ENCODE assay signal across 24 cellular contexts in genomic region chr16:55389426-55390073, GRCh38.
DNase-seq lines count a peak whose midpoint lies in the region; ATAC-seq, FAIRE-seq and TF ChIP-seq lines count a peak whose summit lies in the region.
"Had no signal": no experiment of that assay in that cellular context is flagged by ENCODE, and none has a peak within 500 bp of the region (broad histone marks: within the 10 kb centered on the region; RNA-seq: fewer than 3 reads in every experiment).

No MANE protein-coding gene starts in this region.

- no peak for DNase-seq in GM23338 (ENCODE audit: low spot score)
- peak; percentile 34 for DNase-seq in bronchial epithelial cell (ENCODE audit: low read depth)
- peak; percentile 35 to 59 (median 54) for DNase-seq in right cardiac atrium
- no peak for DNase-seq in progenitor cell of endocrine pancreas (ENCODE audit: low spot score, unreplicated experiment)
- DNase-seq in NCI-H146 treated with DMSO at 0.1 percent for 48 hours (lab: John Stamatoyannopoulos, UW; ENCODE audit: unreplicated experiment) = no peak
- DNase-seq: activated CD8-positive, alpha-beta memory T cell treated with anti-CD3 and anti-CD28 coated beads for 24 hours; central memory CD4-positive, alpha-beta T cell; foreskin melanocyte; mesendoderm; naive thymus-derived CD8-positive, alpha-beta T cell; NCI-H1930; NCI-H446 treated with DMSO at 0.1 percent for 48 hours; NK-92 treated with Interleukin-12 subunit alpha and Interleukin-12 subunit beta, amount 100 ng/mL, for 24 hours; Peyer's patch; right lobe of liver; stimulated activated CD8-positive, alpha-beta memory T cell treated with anti-CD3 and anti-CD28 coated beads, Interleukin-4, amount 100 ng/mL, for 48 hours had no signal

- H3K27ac ChIP-seq in GM23338 (ENCODE audit: low read depth) (no peak overlapping the region), right cardiac atrium (ENCODE audit: low read length) (peak overlapping the region; percentile 9), skeletal muscle tissue (ENCODE audit: low read depth, low read length) (peak overlapping the region; percentile 85)
- H3K27ac ChIP-seq: Peyer's patch, right lobe of liver had no signal

- 66% methylated on average over 9 of the region's 9 CpGs for WGBS in right cardiac atrium

- H2AFZ ChIP-seq in GM23338 = no peak overlapping the region; the same call in 1 of the 2 replicates

- no peaks in the 10 kb centered on the region for H4K20me1 ChIP-seq in GM23338 (replicated peaks; ENCODE audit: insufficient read depth)

- H3K4me1 Mint-ChIP-seq in GM23338 (peaks cover 33% of the 10 kb centered on the region), progenitor cell of endocrine pancreas (ENCODE audit: low read depth) (no peaks in the 10 kb centered on the region)
- H3K4me1 Mint-ChIP-seq: activated naive CD4-positive, alpha-beta T cell treated with anti-CD3 and anti-CD28 coated beads, Interleukin-2, amount 50 U/mL, for 24 hours; CD14-positive monocyte; naive thymus-derived CD8-positive, alpha-beta T cell had no signal

- H3K4me3 ChIP-seq in GM23338 (no peak overlapping the region), bronchial epithelial cell (ENCODE audit: low read depth, low read length) (no peak overlapping the region), right cardiac atrium (ENCODE audit: low read length) (no peak overlapping the region), skeletal muscle tissue (ENCODE audit: low read length in 3 of 3) (peak overlapping the region in 2 of 3 donors; percentile 29 to 45)
- H3K4me3 ChIP-seq: Peyer's patch, right lobe of liver had no signal

- H3K79me2 ChIP-seq in GM23338 (replicated peaks; ENCODE audit: insufficient read depth) = no peaks in the 10 kb centered on the region

- H3K27me3 ChIP-seq in GM23338 (ENCODE audit: insufficient read depth) (no peaks in the 10 kb centered on the region), bronchial epithelial cell (ENCODE audit: control insufficient read depth, insufficient read depth, low read length) (no peaks in the 10 kb centered on the region), right cardiac atrium (ENCODE audit: control insufficient read depth, insufficient read depth) (no peaks in the 10 kb centered on the region), skeletal muscle tissue (ENCODE audit: control insufficient read depth in 3 of 3, insufficient read depth in 3 of 3, low read length in 3 of 3) (no peaks in the 10 kb centered on the region)
- H3K27me3 ChIP-seq: Peyer's patch, right lobe of liver had no signal

- H3K27ac Mint-ChIP-seq in GM23338 (no peak overlapping the region), progenitor cell of endocrine pancreas (no peak overlapping the region)
- H3K27ac Mint-ChIP-seq: activated naive CD4-positive, alpha-beta T cell treated with anti-CD3 and anti-CD28 coated beads, Interleukin-2, amount 50 U/mL, for 24 hours; CD14-positive monocyte; naive thymus-derived CD8-positive, alpha-beta T cell; T-helper 1 cell treated with Interleukin-12 subunit alpha and Interleukin-12 subunit beta and Interleukin-4 antibody, amounts not matched to agents 30 μg/mL and 1 μg/mL, for 36 hours; type B pancreatic cell had no signal

- H3K27me3 Mint-ChIP-seq in GM23338 (ENCODE audit: insufficient read depth, low read depth, poor library complexity) = peaks cover 6% of the 10 kb centered on the region
- no peaks in the 10 kb centered on the region for H3K27me3 Mint-ChIP-seq in progenitor cell of endocrine pancreas
- H3K27me3 Mint-ChIP-seq: activated naive CD4-positive, alpha-beta T cell treated with anti-CD3 and anti-CD28 coated beads, Interleukin-2, amount 50 U/mL, for 24 hours had no signal

- 0 out of 2 replicates have a peak overlapping the region, but pooled peaks have one; percentile 49 for H3K4me2 ChIP-seq in GM23338

- no peaks in the 10 kb centered on the region for H3F3A ChIP-seq in GM23338 (replicated peaks; ENCODE audit: low read depth)

- peaks cover 8% of the 10 kb centered on the region; the same call in 1 of the 2 replicates for H3K9me2 ChIP-seq in GM23338 (ENCODE audit: insufficient read depth)

- FAIRE-seq in bronchial epithelial cell (lab: Jason Lieb, UNC) = peak; percentile 62
- FAIRE-seq: GM18507, keratinocyte had no signal

- H3K9ac ChIP-seq in skeletal muscle tissue (ENCODE audit: low read depth in 1 of 3, low read length in 3 of 3) = peak overlapping the region in 2 of 3 donors; percentile 46 to 71

- intact Hi-C loops in right cardiac atrium (cut with DNase I) = no loop called here

- H3K9me3 ChIP-seq in right cardiac atrium (ENCODE audit: control insufficient read depth, low read length) (no peaks in the 10 kb centered on the region), skeletal muscle tissue (ENCODE audit: control insufficient read depth in 3 of 3, low read length in 3 of 3) (no peaks in the 10 kb centered on the region)
- H3K9me3 ChIP-seq: Peyer's patch, right lobe of liver had no signal

- no peak overlapping the region for H3K4me3 Mint-ChIP-seq in GM23338
- H3K4me3 Mint-ChIP-seq in progenitor cell of endocrine pancreas (ENCODE audit: low read depth) = no peak overlapping the region
- H3K4me3 Mint-ChIP-seq: activated naive CD4-positive, alpha-beta T cell treated with anti-CD3 and anti-CD28 coated beads, Interleukin-2, amount 50 U/mL, for 24 hours; CD14-positive monocyte; naive thymus-derived CD8-positive, alpha-beta T cell; T-helper 1 cell treated with Interleukin-12 subunit alpha and Interleukin-12 subunit beta and Interleukin-4 antibody, amounts not matched to agents 30 μg/mL and 1 μg/mL, for 36 hours; type B pancreatic cell had no signal

- H3K4me1 ChIP-seq in GM23338 (ENCODE audit: insufficient read depth) (peaks cover 36% of the 10 kb centered on the region), right cardiac atrium (ENCODE audit: control insufficient read depth, insufficient read depth, low read length) (peaks cover 7% of the 10 kb centered on the region), skeletal muscle tissue (ENCODE audit: control insufficient read depth in 3 of 3, insufficient read depth in 3 of 3, low read length in 3 of 3) (peaks cover 0 to 5% (median 4%) of the 10 kb centered on the region in 3 donors)
- H3K4me1 ChIP-seq: Peyer's patch, right lobe of liver had no signal

- no peaks in the 10 kb centered on the region for H3K9me3 Mint-ChIP-seq in GM23338
- no peaks in the 10 kb centered on the region for H3K9me3 Mint-ChIP-seq in progenitor cell of endocrine pancreas (ENCODE audit: low read depth)
- H3K9me3 Mint-ChIP-seq: activated naive CD4-positive, alpha-beta T cell treated with anti-CD3 and anti-CD28 coated beads, Interleukin-2, amount 50 U/mL, for 24 hours; CD14-positive monocyte; naive thymus-derived CD8-positive, alpha-beta T cell; T-helper 1 cell treated with Interleukin-12 subunit alpha and Interleukin-12 subunit beta and Interleukin-4 antibody, amounts not matched to agents 30 μg/mL and 1 μg/mL, for 36 hours had no signal

- H3K36me3 ChIP-seq in GM23338 (ENCODE audit: insufficient read depth) (no peaks in the 10 kb centered on the region), bronchial epithelial cell (ENCODE audit: control insufficient read depth, insufficient read depth, low read length) (no peaks in the 10 kb centered on the region), skeletal muscle tissue (ENCODE audit: control insufficient read depth in 3 of 3, insufficient read depth in 3 of 3, low read length in 3 of 3) (no peaks in the 10 kb centered on the region)
- H3K36me3 ChIP-seq: Peyer's patch, right lobe of liver had no signal

- no peak for TF ChIP-seq CTCF in GM23338 (conservative IDR thresholded peaks at IDR 0.05; ENCODE audit: low read depth in 2 of 2)
- TF ChIP-seq CTCF in bronchial epithelial cell (IDR thresholded peaks at IDR 0.05; ENCODE audit: insufficient read depth, low read length, severe bottlenecking) = no peak
- no peak for TF ChIP-seq CTCF in progenitor cell of endocrine pancreas (IDR thresholded peaks at IDR 0.05; ENCODE audit: unreplicated experiment)

- ATAC-seq in GM23338 (no peak), right cardiac atrium (peak; percentile 53 to 74), GM19351 (IDR thresholded peaks at IDR 0.05; ENCODE audit: unreplicated experiment) (no peak)
- ATAC-seq: naive thymus-derived CD8-positive, alpha-beta T cell; right lobe of liver had no signal

- H3K36me3 Mint-ChIP-seq in GM23338 (ENCODE audit: low read depth) (no peaks in the 10 kb centered on the region), progenitor cell of endocrine pancreas (ENCODE audit: insufficient read depth) (no peaks in the 10 kb centered on the region)
- H3K36me3 Mint-ChIP-seq: activated naive CD4-positive, alpha-beta T cell treated with anti-CD3 and anti-CD28 coated beads, Interleukin-2, amount 50 U/mL, for 24 hours; CD14-positive monocyte; naive thymus-derived CD8-positive, alpha-beta T cell; type B pancreatic cell had no signal

TF ChIP-seq in GM23338, 12 proteins besides CTCF, POLR2A, EP300 and RAD21:
- TF ChIP-seq ETS1 (IDR thresholded peaks at IDR 0.05) (no peak), EZH2phosphoT487 (IDR thresholded peaks at IDR 0.05; ENCODE audit: unreplicated experiment) (no peak), JUNB (IDR thresholded peaks at IDR 0.05; ENCODE audit: unreplicated experiment) (no peak), EZH2 (IDR thresholded peaks at IDR 0.05; ENCODE audit: low read depth, unreplicated experiment) (no peak), STAT1 (IDR thresholded peaks at IDR 0.05; ENCODE audit: unreplicated experiment) (no peak)

Comparison
In these comparisons a context has a peak if more than half of its experiments do, and no peak if none do; other contexts are left out.
1. ATAC-seq: peak in right cardiac atrium (2 of 2); none in GM23338 (single experiment) and GM19351 (single experiment).
2. DNase-seq: peak in bronchial epithelial cell (single experiment) and right cardiac atrium (3 of 3); none in GM23338 (single experiment), progenitor cell of endocrine pancreas (single experiment) and NCI-H146 treated with DMSO at 0.1 percent for 48 hours (single experiment).
3. H3K4me3 ChIP-seq: peak in skeletal muscle tissue (2 of 3); none in GM23338 (single experiment), bronchial epithelial cell (single experiment) and right cardiac atrium (single experiment).